ENCODE assay signal across 8 cellular contexts in the genomic region with DNA sequence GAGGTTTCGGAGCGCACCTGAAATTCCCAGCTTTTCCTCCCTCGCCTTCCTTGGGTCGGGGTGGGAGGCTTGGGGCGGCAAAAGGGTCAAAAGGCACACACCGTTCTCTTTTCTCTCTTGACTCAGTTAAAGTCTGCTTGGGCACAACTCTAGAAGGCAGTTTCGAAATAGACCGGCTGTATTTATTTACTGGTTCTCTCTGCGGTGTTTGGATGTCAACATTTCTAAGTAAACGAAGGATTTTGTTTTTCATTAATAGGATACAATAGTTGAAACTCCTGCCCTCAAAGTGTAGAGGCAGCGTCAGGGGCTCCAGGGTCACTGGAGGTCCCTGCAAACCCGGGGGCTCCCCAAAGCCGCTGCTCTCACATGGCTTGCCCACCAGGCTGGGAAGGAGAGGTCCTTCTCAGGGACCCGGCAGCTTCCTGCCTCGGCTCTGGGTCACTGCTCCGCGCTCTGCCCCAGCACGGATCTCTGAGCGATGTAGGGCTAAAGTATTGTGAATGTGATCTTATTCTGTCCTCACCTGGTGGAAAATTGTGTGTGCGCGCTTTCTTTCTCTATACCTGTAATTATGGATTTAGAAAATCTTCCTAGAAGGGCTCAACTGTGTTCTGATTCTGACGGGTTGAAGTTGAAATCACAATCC. TPM values are rescaled to one million over a fixed set of nuclear protein-coding genes. Genes with fewer than 3 reads are reported as not detected.
DNase-seq lines count a peak whose midpoint lies in the region; TF ChIP-seq lines count a peak whose summit lies in the region.

No MANE protein-coding gene starts in this region.

- no peak for TF ChIP-seq CTCF in smooth muscle cell (IDR thresholded peaks at IDR 0.05; ENCODE audit: borderline replicate concordance, insufficient read depth, poor library complexity, severe bottlenecking)

- H3F3A ChIP-seq in smooth muscle cell (ENCODE audit: low read depth): peaks cover 6% of the 10 kb centered on the region

- peak overlapping the region; percentile 86 for H3K4me2 ChIP-seq in smooth muscle cell

- H3K9me3 ChIP-seq in iPS DF 6.9 (ENCODE audit: control insufficient read depth, insufficient read depth, low read length): no peaks in the 10 kb centered on the region
- H3K9me3 ChIP-seq in smooth muscle cell (replicated peaks; ENCODE audit: low read depth): no peaks in the 10 kb centered on the region

- H3K27me3 ChIP-seq in iPS DF 6.9 (ENCODE audit: control insufficient read depth, insufficient read depth, low read length): no peaks in the 10 kb centered on the region; the same call in 1 of the 2 replicates
- peaks cover 23% of the 10 kb centered on the region for H3K27me3 ChIP-seq in smooth muscle cell (ENCODE audit: low read depth)

- H3K9ac ChIP-seq in smooth muscle cell (ENCODE audit: low read depth): peak overlapping the region; percentile 31

- H3K36me3 ChIP-seq in iPS DF 6.9 (ENCODE audit: control insufficient read depth, insufficient read depth, low read length) (no peaks in the 10 kb centered on the region), smooth muscle cell (ENCODE audit: low read depth) (no peaks in the 10 kb centered on the region)

- peak overlapping the region; percentile 58 for H2AFZ ChIP-seq in smooth muscle cell (ENCODE audit: low read depth)

- H3K79me2 ChIP-seq in smooth muscle cell (ENCODE audit: low read depth): peaks cover 5% of the 10 kb centered on the region

- H3K4me1 ChIP-seq in iPS DF 6.9 (ENCODE audit: control insufficient read depth, insufficient read depth, low read length) (no peaks in the 10 kb centered on the region), smooth muscle cell (ENCODE audit: low read depth) (peaks cover 8% of the 10 kb centered on the region)

- WGBS in iPS DF 6.9 (ENCODE audit: insufficient coverage, insufficient read length): no CpG with 5 or more reads among the region's 22 CpGs
- WGBS in smooth muscle cell (ENCODE audit: low lambda C conversion rate): 13% methylated on average over 22 of the region's 22 CpGs

- no peaks in the 10 kb centered on the region for H4K20me1 ChIP-seq in smooth muscle cell (ENCODE audit: low read depth)

- H3K27ac ChIP-seq in iPS DF 6.9 (ENCODE audit: low read length): no peak overlapping the region
- no peak overlapping the region for H3K27ac ChIP-seq in smooth muscle cell (ENCODE audit: low read depth)

- DNase-seq in DMS 273 (lab: John Stamatoyannopoulos, UW; ENCODE audit: unreplicated experiment) (peak; percentile 31), DMS 273 treated with DMSO at 0.1 percent for 48 hours (lab: John Stamatoyannopoulos, UW) (no peak), iPS DF 6.9 (ENCODE audit: low read depth, low spot score) (no peak), smooth muscle cell (lab: John Stamatoyannopoulos, UW; ENCODE audit: unreplicated experiment) (no peak), NCI-H2081 treated with DMSO at 0.1 percent for 48 hours (lab: John Stamatoyannopoulos, UW) (no peak), HuH-7 (ENCODE audit: low spot score) (no peak), NCI-H2196 treated with DMSO at 0.1 percent for 48 hours (lab: John Stamatoyannopoulos, UW; ENCODE audit: unreplicated experiment) (no peak)
- peak; percentile 17 to 22 for DNase-seq in activated T-cell treated with anti-CD3 and anti-CD28 coated beads, Interleukin-2, amount 50 U/mL, for 48 hours

- H3K4me3 ChIP-seq in iPS DF 6.9 (ENCODE audit: low read length) (peak overlapping the region; percentile 76), smooth muscle cell (peak overlapping the region; percentile 65)

RNA-seq across cellular contexts. Expression of a gene that starts 1.0 kb away (rescaled TPM):
- 15.3 and 16.5 TPM in 2 replicates for total RNA-seq in smooth muscle cell
- 12.6 and 20.0 TPM in 2 replicates for polyA plus RNA-seq in smooth muscle cell

RNA-seq across cellular contexts. Expression of a gene that starts 39.8 kb away (rescaled TPM):
- total RNA-seq in smooth muscle cell: not detected in 2 replicates
- polyA plus RNA-seq in smooth muscle cell: not detected in 2 replicates

RNA-seq across cellular contexts. Expression of a gene that starts 57.2 kb away (rescaled TPM):
- not detected in 2 replicates for total RNA-seq in smooth muscle cell
- polyA plus RNA-seq in smooth muscle cell: 0.77 and 1.0 TPM in 2 replicates

Comparison
In these comparisons a context has a peak if more than half of its experiments do, and no peak if none do; other contexts are left out.
1. DNase-seq: peak in DMS 273 (single experiment) and activated T-cell treated with anti-CD3 and anti-CD28 coated beads, Interleukin-2, amount 50 U/mL, for 48 hours (2 of 2); none in DMS 273 treated with DMSO at 0.1 percent for 48 hours (single experiment), iPS DF 6.9 (single experiment), smooth muscle cell (single experiment), NCI-H2081 treated with DMSO at 0.1 percent for 48 hours (single experiment), HuH-7 (single experiment) and NCI-H2196 treated with DMSO at 0.1 percent for 48 hours (single experiment).